ENCODE assay signal across 8 cellular contexts in genomic region chr1:37477946-37478345, GRCh38. TPM values are rescaled to one million over a fixed set of nuclear protein-coding genes. Genes with fewer than 3 reads are reported as not detected.
DNase-seq lines count a peak whose midpoint lies in the region; ATAC-seq and TF ChIP-seq lines count a peak whose summit lies in the region.

No MANE protein-coding gene starts in this region.

- H3K9me3 Mint-ChIP-seq in activated B cell treated with CpG ODN at 0.5 μM for 24 hours: no peaks in the 10 kb centered on the region

- peaks cover 77% of the 10 kb centered on the region for H3K36me3 Mint-ChIP-seq in activated B cell treated with CpG ODN at 0.5 μM for 24 hours (ENCODE audit: low read depth)

- intact Hi-C loops in activated B cell treated with CpG ODN at 0.5 μM for 24 hours (cut with micrococcal nuclease): loop anchor here (1.0 to 10.0 kb wide), 6 partner anchors 119 to 1627 kb away; partner anchors contain the start of genes C1orf122, GNL2, RRAGC and THRAP3
- intact Hi-C loops in esophagus squamous epithelium (cut with DNase I): no loop called here

- H3K36me3 ChIP-seq in GM23248 (ENCODE audit: low read depth): 0 out of 2 replicates have a peak, but pooled peaks cover 17% of the 10 kb centered on the region
- H3K36me3 ChIP-seq in esophagus squamous epithelium: peaks cover 25 to 44% (median 30%) of the 10 kb centered on the region in 3 donors

- no peaks in the 10 kb centered on the region for H3K27me3 ChIP-seq in GM23248 (replicated peaks; ENCODE audit: insufficient read depth)
- no peaks in the 10 kb centered on the region for H3K27me3 ChIP-seq in esophagus squamous epithelium

- no peak overlapping the region for H2AFZ ChIP-seq in GM23248

- H3K4me1 Mint-ChIP-seq in activated B cell treated with CpG ODN at 0.5 μM for 24 hours: peaks cover 67% of the 10 kb centered on the region

- in situ Hi-C loops in GM23248 (cut with MboI): no loop called here

- peak overlapping the region; percentile 99 for H3K4me3 Mint-ChIP-seq in activated B cell treated with CpG ODN at 0.5 μM for 24 hours

- no peaks in the 10 kb centered on the region for H3K9me2 ChIP-seq in GM23248 (ENCODE audit: insufficient read depth)

- H3K9me3 ChIP-seq in GM23248 (ENCODE audit: low read depth) (no peaks in the 10 kb centered on the region), esophagus squamous epithelium (no peaks in the 10 kb centered on the region)

- peak overlapping the region; percentile 92 for H3K27ac Mint-ChIP-seq in activated B cell treated with CpG ODN at 0.5 μM for 24 hours

- H3F3A ChIP-seq in GM23248 (ENCODE audit: insufficient read depth): peaks cover 51% of the 10 kb centered on the region

- DNase-seq in GM23248 (no peak), activated B cell treated with CpG ODN at 0.5 μM for 24 hours (no peak), esophagus squamous epithelium (lab: John Stamatoyannopoulos, UW) (no peak), skeletal muscle cell (ENCODE audit: low read depth) (no peak), NCI-H69 (lab: John Stamatoyannopoulos, UW) (no peak), pons (ENCODE audit: low spot score) (no peak), middle frontal gyrus (ENCODE audit: extremely low spot score, low spot score) (no peak)

- H4K20me1 ChIP-seq in GM23248 (ENCODE audit: insufficient read depth): no peaks in the 10 kb centered on the region

- 92 to 93% methylated on average over 5 of the region's 5 CpGs for WGBS in GM23248 (ENCODE audit: low coverage in 1 of 2, low lambda C conversion rate in 2 of 2, missing lambda C conversion rate in 2 of 2), 2 experiments
- WGBS in esophagus squamous epithelium, 2 donors: 65 to 72% methylated on average over 2 to 5 of the region's 5 CpGs

- TF ChIP-seq CTCF in activated B cell treated with CpG ODN at 0.5 μM for 24 hours (IDR thresholded peaks at IDR 0.05) (no peak), esophagus squamous epithelium (IDR thresholded peaks at IDR 0.05) (no peak)

- CTCF ChIA-PET in activated B cell treated with CpG ODN at 0.5 μM for 24 hours (lab: Charles Lee): interaction anchor here (5.2 to 10.1 kb wide), 2 partner anchors 10 to 22 kb away, joined by 32 to 124 read pairs; no protein-coding TSS in a partner anchor

- POLR2A ChIA-PET in activated B cell treated with CpG ODN at 0.5 μM for 24 hours (lab: Charles Lee): interaction anchor here (0.9 to 7.9 kb wide), 14 partner anchors 8 to 1091 kb away, joined by 3 to 132 read pairs (median 7); partner anchors contain the start of genes C1orf122, CDCA8, GNL2 and MRPS15

- peak overlapping the region; percentile 98 for H3K27ac ChIP-seq in GM23248
- peak overlapping the region; percentile 96 to 99 (median 97) for H3K27ac ChIP-seq in esophagus squamous epithelium

- H3K4me3 ChIP-seq in GM23248 (peak overlapping the region; percentile 87), esophagus squamous epithelium (peak overlapping the region; percentile 74 to 85 (median 82)), skeletal muscle cell (ENCODE audit: low read depth, low read length) (peak overlapping the region; percentile 61)

- H3K79me2 ChIP-seq in GM23248 (ENCODE audit: insufficient read depth): peaks cover 77% of the 10 kb centered on the region

- no peaks in the 10 kb centered on the region for H3K27me3 Mint-ChIP-seq in activated B cell treated with CpG ODN at 0.5 μM for 24 hours

- H3K4me1 ChIP-seq in GM23248 (ENCODE audit: insufficient read depth) (peaks cover 55% of the 10 kb centered on the region), esophagus squamous epithelium (peaks cover 56 to 90% (median 69%) of the 10 kb centered on the region in 3 donors)

- ATAC-seq in activated B cell treated with CpG ODN at 0.5 μM for 24 hours (ENCODE audit: low read depth) (no peak), GM21619 (IDR thresholded peaks at IDR 0.05; ENCODE audit: unreplicated experiment) (no peak)

- H3K9ac ChIP-seq in GM23248: peak overlapping the region; percentile 92

- TF ChIP-seq POLR2A in esophagus squamous epithelium (IDR thresholded peaks at IDR 0.05): no peak

- peak overlapping the region; percentile 96 for H3K4me2 ChIP-seq in GM23248 (ENCODE audit: unreplicated experiment)

RNA-seq across cellular contexts. Expression of gene ZC3H12A, which starts 3.6 kb away (rescaled TPM):
- total RNA-seq in GM23248 (2014; rRNA removed; shearing (Covaris generic)): 8.9 and 9.2 TPM in 2 replicates
- 5.0 and 7.1 TPM in 2 replicates for polyA plus RNA-seq in GM23248 (2016; fragmentation: Nextera tagmentation; extraction: Ambion mirVana)
- total RNA-seq in activated B cell treated with CpG ODN at 0.5 μM for 24 hours: 140 and 145 TPM in 2 replicates
- total RNA-seq in esophagus squamous epithelium: 100 to 1,000 TPM in 1 of 4 donors, 10 to 100 TPM in 3; 11.6 to 132 (median 49.0) TPM

RNA-seq across cellular contexts. Expression of gene MEAF6, which starts 36.6 kb away (rescaled TPM):
- total RNA-seq in GM23248 (2014; rRNA removed; shearing (Covaris generic)): 116 and 117 TPM in 2 replicates
- 96.2 and 99.5 TPM in 2 replicates for polyA plus RNA-seq in GM23248 (2016; fragmentation: Nextera tagmentation; extraction: Ambion mirVana)
- 59.9 and 66.5 TPM in 2 replicates for total RNA-seq in activated B cell treated with CpG ODN at 0.5 μM for 24 hours
- 10 to 100 TPM; 45.5 to 67.9 (median 56.5) TPM for total RNA-seq in esophagus squamous epithelium
